ENCODE assay signal across 23 cellular contexts in the genomic region with DNA sequence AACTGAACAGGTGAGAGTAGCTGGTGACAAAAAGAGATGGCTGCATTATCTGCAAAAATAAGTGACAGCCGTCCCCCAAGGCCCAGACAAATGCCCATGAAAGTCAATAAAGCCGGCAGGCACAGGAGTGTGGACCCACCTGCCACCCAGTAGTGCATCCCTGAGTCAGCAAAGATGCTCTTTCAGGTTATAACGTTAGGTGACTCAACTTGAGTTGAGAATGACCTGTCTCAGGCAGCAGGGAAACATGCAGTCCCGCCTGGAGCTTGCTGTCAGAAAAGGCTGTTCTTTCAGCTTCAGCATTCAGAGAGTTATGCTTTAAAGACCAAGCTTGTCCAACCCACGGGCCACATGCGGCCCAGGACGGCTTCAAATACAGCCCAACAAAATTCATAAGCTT.
"Had no signal": no experiment of that assay in that cellular context is flagged by ENCODE, and none has a peak within 500 bp of the region (broad histone marks: within the 10 kb centered on the region; RNA-seq: fewer than 3 reads in every experiment).

No MANE protein-coding gene starts in this region.

- DNase-seq: activated CD4-positive, alpha-beta memory T cell treated with anti-CD3 and anti-CD28 coated beads, Interleukin-2, amount 10 ng/mL, durations not matched to agents 7 days and 5 days; activated CD4-positive, alpha-beta T cell treated with anti-CD3 and anti-CD28 coated beads, Interleukin-2, amount 10 ng/mL, durations not matched to agents 24 days and 14 days; activated effector memory CD4-positive, alpha-beta T cell treated with Interleukin-2 at 50 U/mL for 16 hours; activated naive CD4-positive, alpha-beta T cell treated with anti-CD3 and anti-CD28 coated beads, Interleukin-2, amount 10 ng/mL, durations not matched to agents 7 days and 5 days; activated naive CD8-positive, alpha-beta T cell treated with anti-CD3 and anti-CD28 coated beads, Interleukin-2, amount 50 U/mL, for 24 hours; activated T-cell treated with anti-CD3 and anti-CD28 coated beads, Interleukin-2, amount 50 U/mL, for 72 hours; dermis blood vessel endothelial cell; effector memory CD4-positive, alpha-beta T cell; gastrocnemius medialis; hippocampal formation; naive B cell; occipital lobe; sigmoid colon; stimulated activated CD4-positive, alpha-beta T cell treated with anti-CD3 and anti-CD28 coated beads, Interleukin-2, amount 100 ng/mL, for 48 hours; stimulated activated naive CD4-positive, alpha-beta T cell; T1000 had no signal

- H3K27me3 Mint-ChIP-seq: type B pancreatic cell had no signal

- H3K4me3 Mint-ChIP-seq: activated CD4-positive, alpha-beta memory T cell treated with anti-CD3 and anti-CD28 coated beads, Interleukin-2, amount 10 ng/mL, durations not matched to agents 7 days and 5 days; activated CD4-positive, alpha-beta T cell treated with anti-CD3 and anti-CD28 coated beads, Interleukin-2, amount 10 ng/mL, durations not matched to agents 24 days and 14 days; activated naive CD4-positive, alpha-beta T cell treated with anti-CD3 and anti-CD28 coated beads, Interleukin-2, amount 10 ng/mL, durations not matched to agents 7 days and 5 days; activated naive CD8-positive, alpha-beta T cell treated with anti-CD3 and anti-CD28 coated beads, Interleukin-2, amount 50 U/mL, for 24 hours; activated T-cell treated with anti-CD3 and anti-CD28 coated beads, Interleukin-2, amount 50 U/mL, for 72 hours; memory B cell; naive B cell; T-helper 1 cell treated with Interleukin-12 subunit alpha and Interleukin-12 subunit beta and Interleukin-4 antibody, amounts not matched to agents 30 μg/mL and 1 μg/mL, for 36 hours; type B pancreatic cell had no signal

- H3K9me3 Mint-ChIP-seq: activated CD4-positive, alpha-beta memory T cell treated with anti-CD3 and anti-CD28 coated beads, Interleukin-2, amount 10 ng/mL, durations not matched to agents 7 days and 5 days; activated CD4-positive, alpha-beta T cell treated with anti-CD3 and anti-CD28 coated beads, Interleukin-2, amount 10 ng/mL, durations not matched to agents 24 days and 14 days; activated naive CD4-positive, alpha-beta T cell treated with anti-CD3 and anti-CD28 coated beads, Interleukin-2, amount 10 ng/mL, durations not matched to agents 7 days and 5 days; activated naive CD8-positive, alpha-beta T cell treated with anti-CD3 and anti-CD28 coated beads, Interleukin-2, amount 50 U/mL, for 24 hours; activated T-cell treated with anti-CD3 and anti-CD28 coated beads, Interleukin-2, amount 50 U/mL, for 72 hours; memory B cell; naive B cell; T-helper 1 cell treated with Interleukin-12 subunit alpha and Interleukin-12 subunit beta and Interleukin-4 antibody, amounts not matched to agents 30 μg/mL and 1 μg/mL, for 36 hours; type B pancreatic cell had no signal

- H3K27me3 ChIP-seq: cardiac muscle cell, gastrocnemius medialis, sigmoid colon, vagina had no signal

- H3K4me3 ChIP-seq: cardiac muscle cell, gastrocnemius medialis, sigmoid colon, thoracic aorta, vagina had no signal

- H3K27ac ChIP-seq: cardiac muscle cell, gastrocnemius medialis, vagina had no signal

- H3K9me3 ChIP-seq: gastrocnemius medialis, sigmoid colon, thoracic aorta, vagina had no signal

- H3K27ac Mint-ChIP-seq: activated CD4-positive, alpha-beta memory T cell treated with anti-CD3 and anti-CD28 coated beads, Interleukin-2, amount 10 ng/mL, durations not matched to agents 7 days and 5 days; activated CD4-positive, alpha-beta T cell treated with anti-CD3 and anti-CD28 coated beads, Interleukin-2, amount 10 ng/mL, durations not matched to agents 24 days and 14 days; activated naive CD4-positive, alpha-beta T cell treated with anti-CD3 and anti-CD28 coated beads, Interleukin-2, amount 10 ng/mL, durations not matched to agents 7 days and 5 days; activated naive CD8-positive, alpha-beta T cell treated with anti-CD3 and anti-CD28 coated beads, Interleukin-2, amount 50 U/mL, for 24 hours; activated T-cell treated with anti-CD3 and anti-CD28 coated beads, Interleukin-2, amount 50 U/mL, for 72 hours; memory B cell; naive B cell; T-helper 1 cell treated with Interleukin-12 subunit alpha and Interleukin-12 subunit beta and Interleukin-4 antibody, amounts not matched to agents 30 μg/mL and 1 μg/mL, for 36 hours; type B pancreatic cell had no signal

- H3K4me1 ChIP-seq: gastrocnemius medialis had no signal

- ATAC-seq: activated naive CD8-positive, alpha-beta T cell treated with anti-CD3 and anti-CD28 coated beads, Interleukin-2, amount 50 U/mL, for 24 hours; activated T-cell treated with anti-CD3 and anti-CD28 coated beads, Interleukin-2, amount 50 U/mL, for 72 hours; esophagus mucosa; gastrocnemius medialis had no signal

- H3K36me3 Mint-ChIP-seq: activated naive CD4-positive, alpha-beta T cell treated with anti-CD3 and anti-CD28 coated beads, Interleukin-2, amount 10 ng/mL, durations not matched to agents 7 days and 5 days; memory B cell; naive B cell had no signal
